Comparison of ENCODE assay signal across 36 cellular contexts in genomic region chr13:29568731-29569130, GRCh38. TPM values are rescaled to one million over a fixed set of nuclear protein-coding genes. Genes with fewer than 3 reads are reported as not detected.
A peak's percentile ranks its signal among the peaks of the same experiment; 100 is the strongest.
DNase-seq lines count a peak whose midpoint lies in the region; ATAC-seq, FAIRE-seq and TF ChIP-seq lines count a peak whose summit lies in the region.
"Had no signal": no experiment of that assay in that cellular context is flagged by ENCODE, and none has a peak within 500 bp of the region (broad histone marks: within the 10 kb centered on the region; RNA-seq: fewer than 3 reads in every experiment).

No MANE protein-coding gene starts in this region.

- CTCF ChIA-PET in RWPE1 (lab: Yijun Ruan, JAX) = no interaction called here
- CTCF ChIA-PET in H1 (lab: Charles Lee; ENCODE audit: partially characterized antibody) = interaction anchor here (0.6 to 2.4 kb wide), 4 partner anchors 11 to 358 kb away, joined by 3 to 9 read pairs (median 6); no protein-coding TSS in a partner anchor

- no peak for TF ChIP-seq EP300 in H1 (IDR thresholded peaks at IDR 0.05; ENCODE audit: borderline replicate concordance in 1 of 2, low read depth in 2 of 2, low read length in 2 of 2)

- no peak overlapping the region for H4K91ac ChIP-seq in H1 (replicated peaks; ENCODE audit: insufficient read length, low read length)

- no peak overlapping the region for H3K23ac ChIP-seq in H1 (ENCODE audit: insufficient read length)

- H3K4me2 ChIP-seq in GM23338 (0 out of 2 replicates have a peak overlapping the region, but pooled peaks have one; percentile 51), H1 (ENCODE audit: insufficient read depth in 1 of 2, low read depth in 2 of 2, low read length in 2 of 2) (no peak overlapping the region), Karpas-422 (ENCODE audit: low read depth, low read length, poor library complexity, severe bottlenecking) (no peak overlapping the region)

- H3K27ac ChIP-seq in GM23338 (ENCODE audit: low read depth) (no peak overlapping the region), RWPE1 (peak overlapping the region; percentile 95), H1 (ENCODE audit: low read depth, low read length) (no peak overlapping the region), Karpas-422 (ENCODE audit: low read length) (no peak overlapping the region)
- H3K27ac ChIP-seq: colonic mucosa, ovary, upper lobe of right lung had no signal

- no peaks in the 10 kb centered on the region for H3F3A ChIP-seq in GM23338 (replicated peaks; ENCODE audit: low read depth)

- H3K4ac ChIP-seq in H1 (replicated peaks; ENCODE audit: insufficient read length, low read depth, low read length) = no peak overlapping the region

- H3K79me2 ChIP-seq in GM23338 (replicated peaks; ENCODE audit: insufficient read depth) (peaks cover 100% of the 10 kb centered on the region), H1 (ENCODE audit: control insufficient read depth in 1 of 2, insufficient read depth in 2 of 2, low read length in 2 of 2) (peaks cover 31 to 100% of the 10 kb centered on the region in 2 experiments), Karpas-422 (ENCODE audit: low read length) (peaks cover 100% of the 10 kb centered on the region)

- no peak for TF ChIP-seq RAD21 in H1 (IDR thresholded peaks at IDR 0.05 in 1 of 2, conservative IDR thresholded peaks at IDR 0.05 in 1 of 2; ENCODE audit: low read depth in 2 of 2, low read length in 2 of 2)

- H3K36me3 Mint-ChIP-seq in GM23338 (ENCODE audit: low read depth) (peaks cover 3% of the 10 kb centered on the region; the same call in 1 of the 3 replicates), nephron progenitor cell (ENCODE audit: low read depth) (peaks cover 14% of the 10 kb centered on the region)
- H3K36me3 Mint-ChIP-seq in stimulated activated naive B cell treated with anti-CD40 and anti-IgM and Interleukin-4, amounts not matched to agents 10 μg/mL and 1 μg/mL and 100 μg/mL, for 72 hours = peaks cover 12 to 38% of the 10 kb centered on the region in 2 donors
- H3K36me3 Mint-ChIP-seq: activated naive CD4-positive, alpha-beta T cell treated with anti-CD3 and anti-CD28 coated beads, Interleukin-2, amount 50 U/mL, for 72 hours had no signal

- H3K9me2 ChIP-seq in GM23338 (ENCODE audit: insufficient read depth) (no peaks in the 10 kb centered on the region), Karpas-422 (replicated peaks; ENCODE audit: insufficient read depth, low read length) (no peaks in the 10 kb centered on the region)

- H3K18ac ChIP-seq in H1 (ENCODE audit: extremely low read depth, low read length) = no peak overlapping the region; the same call in 1 of the 2 replicates

- DNase-seq in GM23338 (ENCODE audit: low spot score) (no peak), RWPE1 (ENCODE audit: low spot score) (peak; percentile 34), H1 (ENCODE audit: low read depth in 1 of 2, low spot score in 2 of 2) (no peak), nephron progenitor cell (no peak), Karpas-422 (no peak)
- DNase-seq in stimulated activated naive B cell treated with anti-CD40 and anti-IgM and Interleukin-4, amounts not matched to agents 10 μg/mL and 1 μg/mL and 100 μg/mL, for 72 hours = no peak
- DNase-seq: activated CD4-positive, alpha-beta T cell treated with anti-CD3 and anti-CD28 coated beads, Interleukin-2, amount 10 ng/mL, durations not matched to agents 24 days and 14 days; activated CD8-positive, alpha-beta memory T cell treated with anti-CD3 and anti-CD28 coated beads for 24 hours; activated T-cell treated with anti-CD3 and anti-CD28 coated beads for 4 hours; anterior cingulate cortex; C1 segment of cervical spinal cord; colonic mucosa; DMS79 treated with DMSO at 0.1 percent for 48 hours; effector memory CD4-positive, alpha-beta T cell; GDM1; hippocampal formation; KBM-7; left cardiac atrium; MG63; NCI-H1417 treated with DMSO at 0.1 percent for 48 hours; NCI-H2029 treated with DMSO at 0.1 percent for 48 hours; NCI-H345; NCI-H748 treated with DMSO at 0.1 percent for 48 hours; ovary; retina; substantia nigra; T-helper 9 cell; upper lobe of right lung had no signal

- 92% methylated on average over 9 of the region's 9 CpGs; no CpG with 5 or more reads in 1 of the 2 experiments for WGBS in H1 (ENCODE audit: extremely low coverage in 1 of 2, insufficient coverage in 1 of 2, insufficient read length in 1 of 2, insufficient replicate concordance in 2 of 2, low coverage in 1 of 2, low lambda C conversion rate in 2 of 2, missing lambda C conversion rate in 1 of 2), 2 experiments

- no peak for TF ChIP-seq POLR2A in H1 (IDR thresholded peaks at IDR 0.05; ENCODE audit: control extremely low read depth in 1 of 2, low read depth in 2 of 2, low read length in 2 of 2)

- ATAC-seq in GM23338 (no peak), HG02678 (IDR thresholded peaks at IDR 0.05; ENCODE audit: unreplicated experiment) (no peak)
- no peak for ATAC-seq in stimulated activated naive B cell treated with anti-CD40 and anti-IgM and Interleukin-4, amounts not matched to agents 10 μg/mL and 1 μg/mL and 100 μg/mL, for 72 hours (replicated peaks)
- ATAC-seq: activated naive CD4-positive, alpha-beta T cell treated with anti-CD3 and anti-CD28 coated beads, Interleukin-2, amount 50 U/mL, for 72 hours; left cardiac atrium; stimulated activated memory B cell treated with anti-CD40 and anti-IgM and Interleukin-4, amounts not matched to agents 10 μg/mL and 1 μg/mL and 100 μg/mL, for 72 hours; upper lobe of right lung had no signal

- H3K4me3 Mint-ChIP-seq in GM23338 (no peak overlapping the region; the same call in 2 of the 3 replicates), nephron progenitor cell (no peak overlapping the region)
- no peak overlapping the region for H3K4me3 Mint-ChIP-seq in stimulated activated naive B cell treated with anti-CD40 and anti-IgM and Interleukin-4, amounts not matched to agents 10 μg/mL and 1 μg/mL and 100 μg/mL, for 72 hours
- H3K4me3 Mint-ChIP-seq: activated CD4-positive, alpha-beta T cell treated with anti-CD3 and anti-CD28 coated beads, Interleukin-2, amount 10 ng/mL, durations not matched to agents 24 days and 14 days; nephron; stimulated activated memory B cell treated with anti-CD40 and anti-IgM and Interleukin-4, amounts not matched to agents 10 μg/mL and 1 μg/mL and 100 μg/mL, for 72 hours had no signal

- no peak overlapping the region for H3K4me3 ChIP-seq in GM23338
- no peak overlapping the region for H3K4me3 ChIP-seq in H1 (ENCODE audit: extremely low read depth in 1 of 4, insufficient read depth in 2 of 4, low read depth in 3 of 4, low read length in 4 of 4)
- H3K4me3 ChIP-seq in Karpas-422 (ENCODE audit: low read length) = no peak overlapping the region
- H3K4me3 ChIP-seq: colonic mucosa, lung, MG63, ovary, skin epidermis, upper lobe of right lung had no signal

- H3K27me3 Mint-ChIP-seq in GM23338 (ENCODE audit: insufficient read depth, low read depth, poor library complexity) (peaks cover 16% of the 10 kb centered on the region), nephron progenitor cell (ENCODE audit: low read depth, poor library complexity) (no peaks in the 10 kb centered on the region)
- H3K27me3 Mint-ChIP-seq in stimulated activated naive B cell treated with anti-CD40 and anti-IgM and Interleukin-4, amounts not matched to agents 10 μg/mL and 1 μg/mL and 100 μg/mL, for 72 hours = no peaks in the 10 kb centered on the region
- H3K27me3 Mint-ChIP-seq: activated CD4-positive, alpha-beta T cell treated with anti-CD3 and anti-CD28 coated beads, Interleukin-2, amount 10 ng/mL, durations not matched to agents 24 days and 14 days; stimulated activated memory B cell treated with anti-CD40 and anti-IgM and Interleukin-4, amounts not matched to agents 10 μg/mL and 1 μg/mL and 100 μg/mL, for 72 hours had no signal

- H3K9me3 Mint-ChIP-seq in GM23338 (no peaks in the 10 kb centered on the region), nephron progenitor cell (no peaks in the 10 kb centered on the region)
- H3K9me3 Mint-ChIP-seq in stimulated activated naive B cell treated with anti-CD40 and anti-IgM and Interleukin-4, amounts not matched to agents 10 μg/mL and 1 μg/mL and 100 μg/mL, for 72 hours = no peaks in the 10 kb centered on the region
- H3K9me3 Mint-ChIP-seq: activated CD4-positive, alpha-beta T cell treated with anti-CD3 and anti-CD28 coated beads, Interleukin-2, amount 10 ng/mL, durations not matched to agents 24 days and 14 days; activated naive CD4-positive, alpha-beta T cell treated with anti-CD3 and anti-CD28 coated beads, Interleukin-2, amount 50 U/mL, for 72 hours; nephron; stimulated activated memory B cell treated with anti-CD40 and anti-IgM and Interleukin-4, amounts not matched to agents 10 μg/mL and 1 μg/mL and 100 μg/mL, for 72 hours had no signal

- H3K9me3 ChIP-seq in H1 (ENCODE audit: insufficient read depth in 2 of 2, low read depth in 1 of 2, low read length in 1 of 2) (no peaks in the 10 kb centered on the region), Karpas-422 (ENCODE audit: low read length) (no peaks in the 10 kb centered on the region)
- H3K9me3 ChIP-seq: colonic mucosa, MG63, ovary, upper lobe of right lung had no signal

- H3K36me3 ChIP-seq in GM23338 (ENCODE audit: insufficient read depth) (no peaks in the 10 kb centered on the region), H1 (ENCODE audit: control insufficient read depth in 2 of 4, insufficient read depth in 4 of 4, low read length in 3 of 4) (no peaks in the 10 kb centered on the region), Karpas-422 (ENCODE audit: insufficient read depth, low read length) (no peaks in the 10 kb centered on the region)
- H3K36me3 ChIP-seq: colonic mucosa, ovary, upper lobe of right lung had no signal

- no peak overlapping the region for H2AK5ac ChIP-seq in H1 (ENCODE audit: low read depth, low read length)

- peak overlapping the region; percentile 39; the same call in 1 of the 2 replicates for H2BK5ac ChIP-seq in H1 (ENCODE audit: low read depth, low read length)

- H3K4me1 ChIP-seq in GM23338 (ENCODE audit: insufficient read depth) = peaks cover 89% of the 10 kb centered on the region
- peaks cover 7 to 26% (median 18%) of the 10 kb centered on the region in 4 experiments for H3K4me1 ChIP-seq in H1 (replicated peaks in 1 of 4; ENCODE audit: control insufficient read depth in 3 of 4, insufficient read depth in 4 of 4, low read length in 3 of 4)
- no peaks in the 10 kb centered on the region; the same call in none of the 2 replicates for H3K4me1 ChIP-seq in Karpas-422 (ENCODE audit: low read length)
- H3K4me1 ChIP-seq: upper lobe of right lung had no signal

- H4K5ac ChIP-seq in H1 (ENCODE audit: insufficient read length, low read depth, low read length) = no peak overlapping the region

- POLR2A ChIA-PET in RWPE1 (lab: Yijun Ruan, JAX; ENCODE audit: low non-redundant PET) (no interaction called here), H1 (lab: Charles Lee; ENCODE audit: partially characterized antibody) (interaction anchor here (1.3 to 2.1 kb wide), 5 partner anchors 13 to 60 kb away, joined by 5 to 7 read pairs (median 6); no protein-coding TSS in a partner anchor)

- peaks cover 36% of the 10 kb centered on the region for H3K79me1 ChIP-seq in H1 (ENCODE audit: low read depth, low read length)

- no peak overlapping the region for H4K8ac ChIP-seq in H1 (ENCODE audit: extremely low read depth, insufficient read depth, low read length)

- no peak overlapping the region for H2AFZ ChIP-seq in GM23338
- no peak overlapping the region for H2AFZ ChIP-seq in H1 (ENCODE audit: low read length)
- H2AFZ ChIP-seq in Karpas-422 (ENCODE audit: low read length) = no peak overlapping the region

- H3K4me1 Mint-ChIP-seq in GM23338 (peaks cover 88% of the 10 kb centered on the region), nephron progenitor cell (peaks cover 47% of the 10 kb centered on the region)
- peaks cover 33 to 49% of the 10 kb centered on the region in 2 donors for H3K4me1 Mint-ChIP-seq in stimulated activated naive B cell treated with anti-CD40 and anti-IgM and Interleukin-4, amounts not matched to agents 10 μg/mL and 1 μg/mL and 100 μg/mL, for 72 hours

- FAIRE-seq in H1 (lab: Jason Lieb, UNC) = no peak
- FAIRE-seq: frontal cortex, RCC 7860 had no signal

- H3K56ac ChIP-seq in H1 (replicated peaks; ENCODE audit: insufficient read length, low read depth, low read length) = no peak overlapping the region

- TF ChIP-seq CTCF in GM23338 (conservative IDR thresholded peaks at IDR 0.05; ENCODE audit: low read depth in 2 of 2) = no peak
- no peak for TF ChIP-seq CTCF in RWPE1 (conservative IDR thresholded peaks at IDR 0.05; ENCODE audit: low read depth)
- TF ChIP-seq CTCF in H1 (IDR thresholded peaks at IDR 0.05; ENCODE audit: control extremely low read depth in 1 of 3, insufficient read depth in 1 of 3, low read depth in 1 of 3, low read length in 3 of 3) = no peak
- TF ChIP-seq CTCF in nephron progenitor cell (IDR thresholded peaks at IDR 0.05) = no peak

- peak overlapping the region; percentile 79 for H3K27ac Mint-ChIP-seq in GM23338
- H3K27ac Mint-ChIP-seq in nephron progenitor cell = peak overlapping the region; percentile 26
- no peak overlapping the region for H3K27ac Mint-ChIP-seq in stimulated activated naive B cell treated with anti-CD40 and anti-IgM and Interleukin-4, amounts not matched to agents 10 μg/mL and 1 μg/mL and 100 μg/mL, for 72 hours
- H3K27ac Mint-ChIP-seq: activated CD4-positive, alpha-beta T cell treated with anti-CD3 and anti-CD28 coated beads, Interleukin-2, amount 10 ng/mL, durations not matched to agents 24 days and 14 days; nephron; stimulated activated memory B cell treated with anti-CD40 and anti-IgM and Interleukin-4, amounts not matched to agents 10 μg/mL and 1 μg/mL and 100 μg/mL, for 72 hours had no signal

- no peak overlapping the region for H2BK12ac ChIP-seq in H1 (ENCODE audit: low read depth, low read length)

- no peaks in the 10 kb centered on the region for H3K27me3 ChIP-seq in GM23338 (ENCODE audit: insufficient read depth)
- no peaks in the 10 kb centered on the region for H3K27me3 ChIP-seq in H1 (replicated peaks in 1 of 4; ENCODE audit: control insufficient read depth in 3 of 4, extremely low read depth in 1 of 4, insufficient read depth in 3 of 4, low read length in 3 of 4)
- no peaks in the 10 kb centered on the region for H3K27me3 ChIP-seq in Karpas-422 (ENCODE audit: low read length)
- H3K27me3 ChIP-seq: colonic mucosa, MG63, ovary, upper lobe of right lung had no signal

- no peak overlapping the region for H2BK15ac ChIP-seq in H1 (ENCODE audit: low read length)

- H4K20me1 ChIP-seq in GM23338 (replicated peaks; ENCODE audit: insufficient read depth) (peaks cover 98% of the 10 kb centered on the region), H1 (replicated peaks in 1 of 2; ENCODE audit: control insufficient read depth in 1 of 2, insufficient read depth in 2 of 2, low read length in 2 of 2) (peaks cover 36 to 55% of the 10 kb centered on the region in 2 experiments), Karpas-422 (ENCODE audit: insufficient read depth, low read depth, low read length) (peaks cover 83% of the 10 kb centered on the region)

- H2BK20ac ChIP-seq in H1 (ENCODE audit: low read length) = no peak overlapping the region

- H3K14ac ChIP-seq in H1 (ENCODE audit: insufficient read length) = no peak overlapping the region

- H3K9ac ChIP-seq in H1 (replicated peaks in 1 of 4; ENCODE audit: extremely low read depth in 1 of 4, low read depth in 3 of 4, low read length in 3 of 4) (no peak overlapping the region), Karpas-422 (ENCODE audit: low read length) (no peak overlapping the region)

- H3K23me2 ChIP-seq in H1 (ENCODE audit: low read depth, low read length) = no peaks in the 10 kb centered on the region

- no peak overlapping the region for H2BK120ac ChIP-seq in H1 (replicated peaks; ENCODE audit: low read depth, low read length)

RNA-seq across cellular contexts. Expression of gene SLC7A1, which starts 26.8 kb away (rescaled TPM):
- total RNA-seq in GM23338 (2014; rRNA removed; shearing (Covaris generic)) = 72.4 and 74.7 TPM in 2 replicates
- polyA plus RNA-seq in GM23338 (2016; fragmentation: Nextera tagmentation; extraction: Ambion mirVana) = 22.1 and 23.0 TPM in 2 replicates
- total RNA-seq in H1 (2021; fragmentation: NEBNext Ultra II Directional; extraction: Animal tissue kit (Norgen Biotek cat#: 25700)) = 107 and 114 TPM in 2 replicates
- polyA plus RNA-seq in H1 (2011; rRNA removed) = 26.8 and 44.5 TPM in 2 replicates
- polyA plus RNA-seq in H1 (2011; cell fraction: cytosol; rRNA removed) = 24.8 TPM
- polyA plus RNA-seq in H1 (2011; cell fraction: nucleus; rRNA removed) = 56.4 TPM
- 39.3 to 50.8 TPM (median 47.6 TPM) in 4 replicates for polyA plus RNA-seq in H1 (2012, experiment 1 of 2)
- 32.9 TPM for polyA plus RNA-seq in H1 (2012, experiment 2 of 2)
- polyA plus RNA-seq in H1 (2013, experiment 1 of 2) = 65.9 TPM
- polyA plus RNA-seq in H1 (2013, experiment 2 of 2) = 59.6 TPM
- 65.5 and 70.8 TPM in 2 replicates for polyA minus RNA-seq in H1 (2011; rRNA and poly(A)+ RNA removed)
- polyA minus RNA-seq in H1 (2011; cell fraction: cytosol; rRNA and poly(A)+ RNA removed) = 51.4 TPM
- polyA minus RNA-seq in H1 (2011; cell fraction: nucleus; rRNA and poly(A)+ RNA removed) = 52.4 TPM
- 39.9 and 45.4 TPM in 2 replicates for total RNA-seq in Karpas-422 (2014; rRNA removed; shearing (Covaris generic); ENCODE audit: low replicate concordance)
